In the genomic region with DNA sequence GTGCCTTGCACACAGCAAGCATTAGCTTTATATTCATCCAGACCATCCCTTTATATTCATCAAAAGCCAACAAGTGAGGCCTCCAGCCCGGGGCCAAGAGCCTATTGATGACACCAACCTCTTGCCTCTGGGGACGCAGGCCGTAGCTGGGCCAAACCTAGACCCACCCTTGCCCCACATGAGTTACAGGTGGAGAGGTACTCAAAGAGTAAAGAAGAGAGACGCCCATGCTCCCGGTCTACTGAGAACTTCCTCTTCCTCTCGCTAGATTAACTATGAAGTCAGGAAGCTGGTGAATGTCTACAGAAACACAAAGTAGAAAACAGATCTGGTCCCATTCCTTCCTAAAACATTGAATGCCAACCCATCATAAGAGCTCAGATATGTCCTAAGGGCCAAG, we compare ENCODE assay signal across 34 cellular contexts. TPM values are rescaled to one million over a fixed set of nuclear protein-coding genes. Genes with fewer than 3 reads are reported as not detected.
"Had no signal": no experiment of that assay in that cellular context is flagged by ENCODE, and none has a peak within 500 bp of the region (broad histone marks: within the 10 kb centered on the region; RNA-seq: fewer than 3 reads in every experiment).

No MANE protein-coding gene starts in this region.

- H3K9ac ChIP-seq: parathyroid adenoma had no signal

- H3K79me2 ChIP-seq: parathyroid adenoma had no signal

- H3K27ac Mint-ChIP-seq: activated naive CD8-positive, alpha-beta T cell treated with anti-CD3 and anti-CD28 coated beads, Interleukin-2, amount 10 ng/mL, durations not matched to agents 7 days and 5 days; activated T-helper 2 cell treated with anti-CD3 and anti-CD28 coated beads, Interferon-gamma antibody, Interleukin-2, Interleukin-4, amounts not matched to agents 10 μg/mL and 5 μg/mL and 100 μg/mL, durations not matched to agents 14 hours and 24 hours and 36 hours; effector memory CD8-positive, alpha-beta T cell; memory B cell; nephron; T-helper 1 cell treated with Interleukin-12 subunit alpha and Interleukin-12 subunit beta and Interleukin-4 antibody, amounts not matched to agents 30 μg/mL and 1 μg/mL, for 36 hours; type B pancreatic cell had no signal

- DNase-seq: activated CD4-positive, alpha-beta T cell treated with anti-CD3 and anti-CD28 coated beads, Interleukin-2, amount 50 U/mL, for 1 hour; activated CD4-positive, CD25-positive, alpha-beta regulatory T cell treated with anti-CD3 and anti-CD28 coated beads, Interleukin-2, amount 50 U/mL, for 72 hours; activated CD8-positive, alpha-beta memory T cell treated with anti-CD3 and anti-CD28 coated beads, Interleukin-2, amount 50 U/mL, for 48 hours; activated naive CD4-positive, alpha-beta T cell; activated naive CD8-positive, alpha-beta T cell treated with anti-CD3 and anti-CD28 coated beads, Interleukin-2, amount 10 ng/mL, durations not matched to agents 7 days and 5 days; activated T-cell treated with anti-CD3 and anti-CD28 coated beads, Interleukin-2, amount 50 U/mL, for 4 hours; amygdala; colonic mucosa; dorsolateral prefrontal cortex; effector memory CD8-positive, alpha-beta T cell; glutamatergic neuron; hippocampal formation; islet precursor cell; left colon; right cardiac atrium; stimulated activated CD4-positive, alpha-beta T cell treated with anti-CD3 and anti-CD28 coated beads, Interleukin-4, amount 100 ng/mL, for 24 hours; stimulated activated naive CD4-positive, alpha-beta T cell treated with Interleukin-2 at 50 U/mL for 16 hours; T1000 had no signal

- H3K4me3 ChIP-seq: colonic mucosa, dorsolateral prefrontal cortex, thoracic aorta had no signal

- H3K9me3 ChIP-seq: colonic mucosa, thoracic aorta had no signal

- H3K27ac ChIP-seq: colonic mucosa, dorsolateral prefrontal cortex, parathyroid adenoma, thoracic aorta, VCaP had no signal

- H3K9me3 Mint-ChIP-seq: activated naive CD8-positive, alpha-beta T cell treated with anti-CD3 and anti-CD28 coated beads, Interleukin-2, amount 10 ng/mL, durations not matched to agents 7 days and 5 days; activated T-cell treated with anti-CD3 and anti-CD28 coated beads, Interleukin-2, amount 50 U/mL, for 4 hours; activated T-helper 2 cell treated with anti-CD3 and anti-CD28 coated beads, Interferon-gamma antibody, Interleukin-2, Interleukin-4, amounts not matched to agents 10 μg/mL and 5 μg/mL and 100 μg/mL, durations not matched to agents 14 hours and 24 hours and 36 hours; effector memory CD8-positive, alpha-beta T cell; T-helper 1 cell treated with Interleukin-12 subunit alpha and Interleukin-12 subunit beta and Interleukin-4 antibody, amounts not matched to agents 30 μg/mL and 1 μg/mL, for 36 hours; type B pancreatic cell had no signal

- ATAC-seq: activated T-cell treated with anti-CD3 and anti-CD28 coated beads, Interleukin-2, amount 50 U/mL, for 4 hours; effector memory CD8-positive, alpha-beta T cell; esophagus mucosa; left colon; right cardiac atrium had no signal

- H3K4me3 Mint-ChIP-seq: activated naive CD8-positive, alpha-beta T cell treated with anti-CD3 and anti-CD28 coated beads, Interleukin-2, amount 10 ng/mL, durations not matched to agents 7 days and 5 days; activated T-cell treated with anti-CD3 and anti-CD28 coated beads, Interleukin-2, amount 50 U/mL, for 4 hours; effector memory CD8-positive, alpha-beta T cell; memory B cell; nephron; T-helper 1 cell treated with Interleukin-12 subunit alpha and Interleukin-12 subunit beta and Interleukin-4 antibody, amounts not matched to agents 30 μg/mL and 1 μg/mL, for 36 hours; type B pancreatic cell had no signal

- H3K36me3 ChIP-seq: colonic mucosa, thoracic aorta had no signal

- H2AFZ ChIP-seq: parathyroid adenoma had no signal

- H3K4me1 ChIP-seq: colonic mucosa, parathyroid adenoma had no signal

RNA-seq across cellular contexts. Expression of gene MLNR, which starts 3.8 kb away (rescaled TPM):
- total RNA-seq: activated CD8-positive, alpha-beta memory T cell treated with anti-CD3 and anti-CD28 coated beads for 36 hours; activated naive CD8-positive, alpha-beta T cell treated with anti-CD3 and anti-CD28 coated beads, Interleukin-2, amount 10 ng/mL, durations not matched to agents 7 days and 5 days; activated T-cell treated with anti-CD3 and anti-CD28 coated beads, Interleukin-2, amount 50 U/mL, for 4 hours; activated T-helper 2 cell treated with anti-CD3 and anti-CD28 coated beads, Interferon-gamma antibody, Interleukin-2, Interleukin-4, amounts not matched to agents 10 μg/mL and 5 μg/mL and 100 μg/mL, durations not matched to agents 14 hours and 24 hours and 36 hours; bronchial epithelial cell; colonic mucosa; dorsolateral prefrontal cortex; endothelial cell of umbilical vein; esophagus mucosa; frontal cortex; left colon; lower leg skin; myocyte; pulmonary artery endothelial cell; right cardiac atrium had no signal
